Comparison of ENCODE assay signal across 24 cellular contexts in genomic region chr6:51077967-51078518, GRCh38.
DNase-seq lines count a peak whose midpoint lies in the region; ATAC-seq and TF ChIP-seq lines count a peak whose summit lies in the region.
"Had no signal": no experiment of that assay in that cellular context is flagged by ENCODE, and none has a peak within 500 bp of the region (broad histone marks: within the 10 kb centered on the region; RNA-seq: fewer than 3 reads in every experiment).

No MANE protein-coding gene starts in this region.

- H3K4me1 ChIP-seq in HUES48 (ENCODE audit: control insufficient read depth, insufficient read depth, low read length) = no peaks in the 10 kb centered on the region
- H3K4me1 ChIP-seq: adrenal gland; BLaER1 treated with 17β-estradiol and CSF1 and Interleukin-3, amounts not matched to agents 10 nM and 100 nM; sigmoid colon had no signal

- H3K9ac ChIP-seq in HUES48 (ENCODE audit: low read depth, low read length) = no peak overlapping the region
- H3K9ac ChIP-seq: BLaER1 treated with 17β-estradiol and CSF1 and Interleukin-3, amounts not matched to agents 10 nM and 100 nM had no signal

- ATAC-seq in HG03469 (IDR thresholded peaks at IDR 0.05; ENCODE audit: unreplicated experiment) = no peak
- ATAC-seq: activated CD8-positive, alpha-beta memory T cell treated with anti-CD3 and anti-CD28 coated beads, Interleukin-2, amount 10 ng/mL, durations not matched to agents 7 days and 5 days; activated T-cell treated with anti-CD3 and anti-CD28 coated beads, Interleukin-2, amount 50 U/mL, for 72 hours; HCT116; stimulated activated naive B cell treated with anti-CD40 and anti-IgM and Interleukin-4, amounts not matched to agents 10 μg/mL and 1 μg/mL and 100 μg/mL, for 72 hours had no signal

- TF ChIP-seq CTCF in WERI-Rb-1 (IDR thresholded peaks at IDR 0.05; ENCODE audit: low read depth, low read length) = no peak

- H3K36me3 ChIP-seq in HUES48 (ENCODE audit: control insufficient read depth, insufficient read depth, low read length) (no peaks in the 10 kb centered on the region), WERI-Rb-1 (no peaks in the 10 kb centered on the region)
- H3K36me3 ChIP-seq: adrenal gland; BLaER1 treated with 17β-estradiol and CSF1 and Interleukin-3, amounts not matched to agents 10 nM and 100 nM; neutrophil; sigmoid colon had no signal

- H3K9me3 ChIP-seq in HUES48 (ENCODE audit: control insufficient read depth, insufficient read depth, low read length) (no peaks in the 10 kb centered on the region), WERI-Rb-1 (ENCODE audit: severe bottlenecking) (no peaks in the 10 kb centered on the region)
- H3K9me3 ChIP-seq: adrenal gland; BLaER1 treated with 17β-estradiol and CSF1 and Interleukin-3, amounts not matched to agents 10 nM and 100 nM; neutrophil had no signal

- no peak overlapping the region for H3K4me3 ChIP-seq in HUES48 (ENCODE audit: low read depth, low read length)
- no peak overlapping the region for H3K4me3 ChIP-seq in WERI-Rb-1 (ENCODE audit: low read depth, low read length)
- H3K4me3 ChIP-seq: adrenal gland; BLaER1 treated with 17β-estradiol and CSF1 and Interleukin-3, amounts not matched to agents 10 nM and 100 nM; sigmoid colon had no signal

- H3K27me3 ChIP-seq in HUES48 (ENCODE audit: control insufficient read depth, insufficient read depth, low read length) (no peaks in the 10 kb centered on the region), WERI-Rb-1 (ENCODE audit: insufficient read depth, low read depth, severe bottlenecking) (no peaks in the 10 kb centered on the region)
- H3K27me3 ChIP-seq: adrenal gland; BLaER1 treated with 17β-estradiol and CSF1 and Interleukin-3, amounts not matched to agents 10 nM and 100 nM; neutrophil; sigmoid colon had no signal

- DNase-seq in DMS153 treated with DMSO at 0.1 percent for 48 hours (lab: John Stamatoyannopoulos, UW; ENCODE audit: unreplicated experiment) (peak; percentile 14), WERI-Rb-1 (peak; percentile 31), islet precursor cell (peak; percentile 61), SKM-1 treated with dmso at 0.1 percent for 144 hours (lab: John Stamatoyannopoulos, UW; ENCODE audit: unreplicated experiment) (no peak), inferior parietal cortex (ENCODE audit: extremely low spot score) (no peak)
- DNase-seq in activated CD8-positive, alpha-beta memory T cell treated with anti-CD3 and anti-CD28 coated beads, Interleukin-2, amount 50 U/mL, for 4 hours = no peak
- DNase-seq: activated CD8-positive, alpha-beta memory T cell treated with anti-CD3 and anti-CD28 coated beads, Interleukin-2, amount 10 ng/mL, durations not matched to agents 7 days and 5 days; activated naive CD4-positive, alpha-beta T cell treated with Interleukin-2 at 50 U/mL for 16 hours; activated T-cell treated with anti-CD3 and anti-CD28 coated beads, Interleukin-2, amount 50 U/mL, for 72 hours; adrenal gland; COR-L47; effector CD4-positive, alpha-beta T cell; NCI-H226; sigmoid colon; stimulated activated CD4-positive, alpha-beta T cell treated with anti-CD3 and anti-CD28 coated beads, Interleukin-4, amount 100 ng/mL, for 4 hours; stimulated activated naive B cell treated with anti-CD40 and anti-IgM and Interleukin-4, amounts not matched to agents 10 μg/mL and 1 μg/mL and 100 μg/mL, for 72 hours; T-helper 9 cell had no signal

- H3K27ac ChIP-seq in HUES48 (ENCODE audit: low read depth, low read length) (peak overlapping the region; percentile 54), WERI-Rb-1 (no peak overlapping the region)
- H3K27ac ChIP-seq: adrenal gland; BLaER1 treated with 17β-estradiol and CSF1 and Interleukin-3, amounts not matched to agents 10 nM and 100 nM; epithelial cell of prostate; neutrophil; sigmoid colon; VCaP had no signal

Comparison
In these comparisons a context has a peak if more than half of its experiments do, and no peak if none do; other contexts are left out.
1. DNase-seq: peak in DMS153 treated with DMSO at 0.1 percent for 48 hours (single experiment), WERI-Rb-1 (single experiment) and islet precursor cell (single experiment); none in SKM-1 treated with dmso at 0.1 percent for 144 hours (single experiment), activated CD8-positive, alpha-beta memory T cell treated with anti-CD3 and anti-CD28 coated beads, Interleukin-2, amount 50 U/mL, for 4 hours (single experiment) and inferior parietal cortex (single experiment).